Comparison of ENCODE assay signal across 24 cellular contexts in genomic region chr22:27690596-27690995, GRCh38.
"Had no signal": no experiment of that assay in that cellular context is flagged by ENCODE, and none has a peak within 500 bp of the region (broad histone marks: within the 10 kb centered on the region; RNA-seq: fewer than 3 reads in every experiment).

No MANE protein-coding gene starts in this region.

- DNase-seq: IMR-90, Karpas-422, KG1, MG63, NCI-H1092, NCI-H1105 treated with DMSO at 0.1 percent for 48 hours, NCI-H1417 treated with DMSO at 0.1 percent for 48 hours, NCI-H146, NCI-H1694 treated with DMSO at 0.1 percent for 48 hours, NCI-H1930, NCI-H2081, NCI-H2171, NCI-H226, NCI-H446, NCI-H510A, NCI-H524 treated with DMSO at 0.1 percent for 48 hours, NCI-H69, NCI-H774, Right ventricle myocardium superior, RPMI8226 had no signal

- H3K9me3 ChIP-seq: SJSA1 had no signal

- H3K36me3 ChIP-seq: MG63, SJSA1 had no signal

- FAIRE-seq: HepG2, RCC 7860 had no signal

- ATAC-seq: HepG2 had no signal

- H3K27ac ChIP-seq: SJSA1, SK-N-MC had no signal

- H3K27me3 ChIP-seq: MG63, SJSA1 had no signal

- H3K4me3 ChIP-seq: MG63, SJSA1, SK-N-MC had no signal
